8 cellular contexts compared by ENCODE assay signal in the genomic region with DNA sequence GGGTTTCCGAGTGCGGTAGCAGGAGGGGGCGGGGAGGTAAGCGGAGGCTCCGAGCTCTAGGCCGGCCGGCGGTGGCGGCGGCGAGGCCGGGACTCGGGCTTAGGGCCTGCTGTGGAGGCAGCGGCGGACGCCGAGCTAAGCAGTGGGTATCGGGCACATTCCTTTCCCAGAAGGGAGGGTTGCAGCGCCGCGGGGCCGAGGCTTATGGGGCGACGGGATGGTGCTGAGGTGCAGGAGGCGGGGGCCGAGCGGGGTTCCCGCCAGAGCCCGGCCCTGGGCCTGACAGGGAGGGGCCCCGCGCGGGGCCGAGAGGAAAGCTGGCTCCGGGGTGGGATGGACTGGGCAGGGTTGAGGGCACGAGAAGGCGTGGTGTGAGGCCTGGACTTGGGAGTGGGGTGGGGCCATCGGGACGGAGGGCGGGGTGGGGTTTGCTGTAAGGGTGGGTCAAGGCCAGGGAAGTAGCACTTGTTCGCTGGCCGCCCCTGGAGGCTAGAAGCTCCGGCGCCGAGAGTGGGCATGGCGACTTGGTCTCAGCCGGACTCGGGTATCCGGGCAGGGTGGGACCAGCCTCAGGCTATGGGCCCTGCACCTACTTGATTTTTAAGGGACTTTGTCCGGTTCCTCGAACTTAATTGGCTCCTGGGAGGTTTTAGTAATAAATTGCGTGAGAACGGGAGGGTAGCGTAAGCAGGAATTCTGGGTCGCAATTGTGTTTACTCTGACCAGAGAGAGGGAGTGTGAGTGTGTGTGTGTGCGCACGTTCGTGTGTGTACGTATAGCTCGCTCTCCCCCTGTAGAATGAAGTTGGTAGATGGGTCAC. TPM values are rescaled to one million over a fixed set of nuclear protein-coding genes. Genes with fewer than 3 reads are reported as not detected.
DNase-seq lines count a peak whose midpoint lies in the region; ATAC-seq lines count a peak whose summit lies in the region.

A gene with protein sequence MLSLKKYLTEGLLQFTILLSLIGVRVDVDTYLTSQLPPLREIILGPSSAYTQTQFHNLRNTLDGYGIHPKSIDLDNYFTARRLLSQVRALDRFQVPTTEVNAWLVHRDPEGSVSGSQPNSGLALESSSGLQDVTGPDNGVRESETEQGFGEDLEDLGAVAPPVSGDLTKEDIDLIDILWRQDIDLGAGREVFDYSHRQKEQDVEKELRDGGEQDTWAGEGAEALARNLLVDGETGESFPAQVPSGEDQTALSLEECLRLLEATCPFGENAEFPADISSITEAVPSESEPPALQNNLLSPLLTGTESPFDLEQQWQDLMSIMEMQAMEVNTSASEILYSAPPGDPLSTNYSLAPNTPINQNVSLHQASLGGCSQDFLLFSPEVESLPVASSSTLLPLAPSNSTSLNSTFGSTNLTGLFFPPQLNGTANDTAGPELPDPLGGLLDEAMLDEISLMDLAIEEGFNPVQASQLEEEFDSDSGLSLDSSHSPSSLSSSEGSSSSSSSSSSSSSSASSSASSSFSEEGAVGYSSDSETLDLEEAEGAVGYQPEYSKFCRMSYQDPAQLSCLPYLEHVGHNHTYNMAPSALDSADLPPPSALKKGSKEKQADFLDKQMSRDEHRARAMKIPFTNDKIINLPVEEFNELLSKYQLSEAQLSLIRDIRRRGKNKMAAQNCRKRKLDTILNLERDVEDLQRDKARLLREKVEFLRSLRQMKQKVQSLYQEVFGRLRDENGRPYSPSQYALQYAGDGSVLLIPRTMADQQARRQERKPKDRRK (plus strand): TSS at position 39 of the 820 bp plus-strand sequence. CDS start 2,760 bp downstream, outside the sequence.

- H3K4me3 Mint-ChIP-seq in activated CD8-positive, alpha-beta memory T cell treated with anti-CD3 and anti-CD28 coated beads, Interleukin-2, amount 10 ng/mL, durations not matched to agents 7 days and 5 days = peak within 1 kb of the TSS; percentile 98
- H3K4me3 Mint-ChIP-seq in dendritic cell treated with granulocyte-macrophage colony-stimulating factor and Interleukin-4, amounts not matched to agents 40 ng/mL and 50 ng/mL, for 4 days = peak within 1 kb of the TSS; percentile 85

- intact Hi-C loops in dendritic cell treated with granulocyte-macrophage colony-stimulating factor and Interleukin-4, amounts not matched to agents 40 ng/mL and 50 ng/mL, for 4 days (cut with micrococcal nuclease) = loop anchor here (1.0 to 2.0 kb wide), 2 partner anchors 23 to 58 kb away; a partner anchor contains a TSS

- H3K9me3 Mint-ChIP-seq in activated CD8-positive, alpha-beta memory T cell treated with anti-CD3 and anti-CD28 coated beads, Interleukin-2, amount 10 ng/mL, durations not matched to agents 7 days and 5 days (ENCODE audit: low read depth) = no peaks in the 10 kb centered on the region
- H3K9me3 Mint-ChIP-seq in dendritic cell treated with granulocyte-macrophage colony-stimulating factor and Interleukin-4, amounts not matched to agents 40 ng/mL and 50 ng/mL, for 4 days = no peaks in the 10 kb centered on the region

- peak within 1 kb of the TSS; percentile 96 for H3K27ac Mint-ChIP-seq in activated CD8-positive, alpha-beta memory T cell treated with anti-CD3 and anti-CD28 coated beads, Interleukin-2, amount 10 ng/mL, durations not matched to agents 7 days and 5 days
- peak within 1 kb of the TSS; percentile 95 for H3K27ac Mint-ChIP-seq in dendritic cell treated with granulocyte-macrophage colony-stimulating factor and Interleukin-4, amounts not matched to agents 40 ng/mL and 50 ng/mL, for 4 days

- ATAC-seq in activated CD8-positive, alpha-beta memory T cell treated with anti-CD3 and anti-CD28 coated beads, Interleukin-2, amount 10 ng/mL, durations not matched to agents 7 days and 5 days = peak; percentile 48

- peaks cover 29% of the 10 kb centered on the region for H3K36me3 Mint-ChIP-seq in activated CD8-positive, alpha-beta memory T cell treated with anti-CD3 and anti-CD28 coated beads, Interleukin-2, amount 10 ng/mL, durations not matched to agents 7 days and 5 days
- peaks cover 62% of the 10 kb centered on the region for H3K36me3 Mint-ChIP-seq in dendritic cell treated with granulocyte-macrophage colony-stimulating factor and Interleukin-4, amounts not matched to agents 40 ng/mL and 50 ng/mL, for 4 days (ENCODE audit: low read depth)

- DNase-seq in activated CD8-positive, alpha-beta memory T cell treated with anti-CD3 and anti-CD28 coated beads, Interleukin-2, amount 10 ng/mL, durations not matched to agents 7 days and 5 days = peak; percentile 79
- DNase-seq in activated CD8-positive, alpha-beta memory T cell treated with anti-CD3 and anti-CD28 coated beads, Interleukin-2, amount 50 U/mL, for 4 hours = no peak
- DNase-seq in H4 (ENCODE audit: low spot score) (peak; percentile 89), Kasumi-1 (lab: John Stamatoyannopoulos, UW) (peak; percentile 75 to 84), SKM-1 treated with dmso at 0.1 percent for 144 hours (lab: John Stamatoyannopoulos, UW; ENCODE audit: unreplicated experiment) (peak; percentile 82), left kidney (ENCODE audit: low read depth, low spot score) (peak; percentile 95)
- DNase-seq in stimulated activated CD4-positive, alpha-beta T cell treated with anti-CD3 and anti-CD28 coated beads, Interleukin-4, amount 100 ng/mL, for 4 hours = peak; percentile 5 to 12

- CTCF ChIA-PET in activated CD8-positive, alpha-beta memory T cell treated with anti-CD3 and anti-CD28 coated beads, Interleukin-2, amount 10 ng/mL, durations not matched to agents 7 days and 5 days (lab: Charles Lee) = interaction anchor here (0.8 to 10.7 kb wide), 18 partner anchors 10 to 99 kb away, joined by 3 to 99 read pairs (median 8); a partner anchor contains a TSS

- H3K4me1 Mint-ChIP-seq in activated CD8-positive, alpha-beta memory T cell treated with anti-CD3 and anti-CD28 coated beads, Interleukin-2, amount 10 ng/mL, durations not matched to agents 7 days and 5 days = peaks cover 61% of the 10 kb centered on the region
- H3K4me1 Mint-ChIP-seq in dendritic cell treated with granulocyte-macrophage colony-stimulating factor and Interleukin-4, amounts not matched to agents 40 ng/mL and 50 ng/mL, for 4 days (ENCODE audit: low read depth) = peaks cover 66% of the 10 kb centered on the region

- H3K27me3 Mint-ChIP-seq in activated CD8-positive, alpha-beta memory T cell treated with anti-CD3 and anti-CD28 coated beads, Interleukin-2, amount 10 ng/mL, durations not matched to agents 7 days and 5 days = no peaks in the 10 kb centered on the region
- H3K27me3 Mint-ChIP-seq in dendritic cell treated with granulocyte-macrophage colony-stimulating factor and Interleukin-4, amounts not matched to agents 40 ng/mL and 50 ng/mL, for 4 days = no peaks in the 10 kb centered on the region

RNA-seq across cellular contexts. Expression of the gene that starts here (rescaled TPM):
- total RNA-seq in activated CD8-positive, alpha-beta memory T cell treated with anti-CD3 and anti-CD28 coated beads, Interleukin-2, amount 10 ng/mL, durations not matched to agents 7 days and 5 days = 10 to 100 TPM; 56.1 to 80.8 TPM
- total RNA-seq in H4 (2014; rRNA removed; shearing (Covaris generic)) = 36.7 and 50.5 TPM in 2 replicates
